ENCODE assay signal across 8 cellular contexts in the genomic region with DNA sequence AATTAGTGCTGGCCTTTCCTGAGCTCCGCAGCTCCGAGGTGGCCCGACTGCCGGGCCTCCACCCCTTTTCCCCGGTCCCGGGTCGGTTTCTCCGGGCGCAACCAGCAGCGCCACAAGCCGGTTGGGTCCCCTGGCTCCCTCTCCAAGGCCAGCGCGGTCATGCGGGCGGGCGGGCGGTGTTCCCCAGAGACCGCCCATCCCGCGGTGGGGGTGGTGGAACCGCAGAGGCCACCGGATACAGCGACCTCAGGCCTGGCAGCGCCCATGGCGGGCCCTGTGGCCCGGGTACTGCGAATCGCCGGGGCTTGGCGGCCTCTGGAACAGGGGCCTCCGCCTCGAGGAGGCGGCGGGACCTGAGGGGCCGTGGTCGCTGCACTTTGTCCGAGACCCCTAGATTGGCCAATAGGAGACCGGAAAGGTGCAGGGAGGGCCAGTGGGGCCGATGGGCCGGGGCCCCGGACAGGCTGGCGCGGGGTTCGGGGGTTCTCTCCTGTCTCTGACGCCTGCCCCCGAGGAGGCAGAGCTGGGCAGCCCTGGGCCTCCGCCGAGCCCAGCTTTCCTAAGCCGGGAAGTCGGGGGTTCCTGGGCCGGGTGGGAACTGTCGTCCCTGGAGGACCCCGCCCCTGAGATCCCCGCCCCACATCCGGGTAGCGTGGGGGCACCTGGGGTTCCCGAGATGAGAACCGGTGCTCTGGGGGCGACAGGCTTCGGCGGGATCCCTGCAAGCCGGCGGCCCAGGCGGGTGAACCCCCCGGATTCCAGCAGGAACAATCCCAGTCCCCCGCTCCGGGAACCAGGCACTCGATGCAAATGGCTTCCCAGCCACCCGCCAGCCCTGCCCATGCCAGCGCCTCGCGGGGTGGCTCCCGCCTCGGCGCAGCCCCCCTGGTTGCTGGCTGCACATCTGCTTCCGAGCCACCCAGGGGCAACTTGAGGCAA.
DNase-seq lines count a peak whose midpoint lies in the region; ATAC-seq and TF ChIP-seq lines count a peak whose summit lies in the region.

No MANE protein-coding gene starts in this region.

- H2AFZ ChIP-seq in GM23248, result peak overlapping the region; percentile 80

- peak; percentile 57 to 70 for TF ChIP-seq RAD21 in liver (IDR thresholded peaks at IDR 0.05)

- H3K36me3 Mint-ChIP-seq in CD4-positive, alpha-beta T cell (ENCODE audit: low read depth), result no peaks in the 10 kb centered on the region

- H3F3A ChIP-seq in GM23248 (ENCODE audit: insufficient read depth), result no peaks in the 10 kb centered on the region

- DNase-seq in CD4-positive, alpha-beta T cell, result peak in 2 of 10 experiments; percentile 4 to 5
- DNase-seq in GM23248 (peak; percentile 66), SKM-1 treated with dmso at 0.1 percent for 144 hours (lab: John Stamatoyannopoulos, UW; ENCODE audit: unreplicated experiment) (peak; percentile 17), ecto neural progenitor cell (ENCODE audit: low spot score) (peak; percentile 83), KBM-7 (no peak), NCI-H2171 treated with DMSO at 0.1 percent for 48 hours (lab: John Stamatoyannopoulos, UW) (no peak)
- peak; percentile 13 for DNase-seq in stimulated activated CD4-positive, alpha-beta T cell treated with anti-CD3 and anti-CD28 coated beads, Interleukin-4, amount 100 ng/mL, for 1 hour

- no peak for TF ChIP-seq CTCF in CD4-positive, alpha-beta T cell (IDR thresholded peaks at IDR 0.05)
- no peak for TF ChIP-seq CTCF in liver (IDR thresholded peaks at IDR 0.05; ENCODE audit: low read depth, low read length, missing input control)

- CTCF ChIA-PET in CD4-positive, alpha-beta T cell (lab: Charles Lee), result interaction anchor here (0.7 kb wide), 1 partner anchor 297 kb away, joined by 3 read pairs; no protein-coding TSS in a partner anchor

- H3K79me2 ChIP-seq in GM23248 (ENCODE audit: insufficient read depth), result no peaks in the 10 kb centered on the region

- H3K4me3 Mint-ChIP-seq in CD4-positive, alpha-beta T cell, result peak overlapping the region; percentile 82

- ATAC-seq in CD4-positive, alpha-beta T cell (ENCODE audit: poor library complexity), result no peak

- intact Hi-C loops in CD4-positive, alpha-beta T cell (cut with DNase I, micrococcal nuclease), result no loop called here

- peak overlapping the region; percentile 40 for H3K4me2 ChIP-seq in GM23248 (ENCODE audit: unreplicated experiment)

- H3K9me3 Mint-ChIP-seq in CD4-positive, alpha-beta T cell, result no peaks in the 10 kb centered on the region

- 4 to 6% methylated on average over 55 to 69 of the region's 76 CpGs for WGBS in GM23248 (ENCODE audit: low coverage in 1 of 2, low lambda C conversion rate in 2 of 2, missing lambda C conversion rate in 2 of 2), 2 experiments
- 12% methylated on average over 76 of the region's 76 CpGs for WGBS in liver

- H4K20me1 ChIP-seq in GM23248 (ENCODE audit: insufficient read depth), result no peaks in the 10 kb centered on the region

- in situ Hi-C loops in GM23248 (cut with MboI), result no loop called here
- in situ Hi-C loops in KBM-7 (cut with MboI; ENCODE audit: low pct_unique_long_range_greater_than_20kb, low sequenced_read_pairs), result no loop called here

- no peaks in the 10 kb centered on the region for H3K9me2 ChIP-seq in GM23248 (ENCODE audit: insufficient read depth)

- H3K4me1 ChIP-seq in GM23248 (ENCODE audit: insufficient read depth) (peaks cover 4% of the 10 kb centered on the region; the same call in 1 of the 2 replicates), liver (ENCODE audit: control insufficient read depth in 4 of 4, insufficient read depth in 4 of 4, low read length in 3 of 4) (peaks cover 0 to 13% (median 5%) of the 10 kb centered on the region in 4 donors)

- H3K27me3 ChIP-seq in CD4-positive, alpha-beta T cell (ENCODE audit: control insufficient read depth, insufficient read depth, low read length), result peaks cover 26% of the 10 kb centered on the region
- H3K27me3 ChIP-seq in GM23248 (replicated peaks; ENCODE audit: insufficient read depth) (no peaks in the 10 kb centered on the region), liver (ENCODE audit: control insufficient read depth in 4 of 4, insufficient read depth in 4 of 4, low read length in 3 of 4) (no peaks in the 10 kb centered on the region)

- H3K9ac ChIP-seq in GM23248 (peak overlapping the region; percentile 77), liver (ENCODE audit: low read depth in 1 of 2, low read length in 2 of 2) (peak overlapping the region in 1 of 2 donors; percentile 45)

- POLR2A ChIA-PET in CD4-positive, alpha-beta T cell (lab: Charles Lee), result no interaction called here

- H3K27me3 Mint-ChIP-seq in CD4-positive, alpha-beta T cell, result peaks cover 60% of the 10 kb centered on the region

- no peak overlapping the region for H3K27ac ChIP-seq in CD4-positive, alpha-beta T cell (ENCODE audit: low read depth, low read length)
- H3K27ac ChIP-seq in GM23248, result no peak overlapping the region
- H3K27ac ChIP-seq in liver (ENCODE audit: low read depth in 1 of 2, low read length in 2 of 2), result peak overlapping the region in 1 of 2 donors; percentile 45

- H3K4me1 Mint-ChIP-seq in CD4-positive, alpha-beta T cell (ENCODE audit: low read depth), result peaks cover 11% of the 10 kb centered on the region

- no peaks in the 10 kb centered on the region for H3K9me3 ChIP-seq in CD4-positive, alpha-beta T cell (ENCODE audit: control insufficient read depth, low read length)
- H3K9me3 ChIP-seq in GM23248 (ENCODE audit: low read depth), result no peaks in the 10 kb centered on the region
- no peaks in the 10 kb centered on the region for H3K9me3 ChIP-seq in liver (ENCODE audit: control insufficient read depth in 4 of 4, low read length in 3 of 4)

- H3K4me3 ChIP-seq in GM23248 (peak overlapping the region; percentile 71), liver (ENCODE audit: low read depth in 1 of 3, low read length in 3 of 3) (peak overlapping the region; percentile 35 to 71 (median 58))

- no peaks in the 10 kb centered on the region for H3K36me3 ChIP-seq in GM23248 (ENCODE audit: low read depth)
- H3K36me3 ChIP-seq in liver (ENCODE audit: control insufficient read depth in 4 of 4, insufficient read depth in 3 of 4, low read depth in 1 of 4, low read length in 3 of 4), result no peaks in the 10 kb centered on the region

- H3K27ac Mint-ChIP-seq in CD4-positive, alpha-beta T cell, result no peak overlapping the region

TF ChIP-seq in liver, 16 proteins besides CTCF, POLR2A, EP300 and RAD21:
- TF ChIP-seq RXRA (IDR thresholded peaks at IDR 0.05), result peak; percentile 9 to 29
- TF ChIP-seq HNF4A (conservative IDR thresholded peaks at IDR 0.05), result peak in 1 of 2 donors; percentile 7
- peak; percentile 16 for TF ChIP-seq HNF4G (IDR thresholded peaks at IDR 0.05)
- TF ChIP-seq, protein P1, sequence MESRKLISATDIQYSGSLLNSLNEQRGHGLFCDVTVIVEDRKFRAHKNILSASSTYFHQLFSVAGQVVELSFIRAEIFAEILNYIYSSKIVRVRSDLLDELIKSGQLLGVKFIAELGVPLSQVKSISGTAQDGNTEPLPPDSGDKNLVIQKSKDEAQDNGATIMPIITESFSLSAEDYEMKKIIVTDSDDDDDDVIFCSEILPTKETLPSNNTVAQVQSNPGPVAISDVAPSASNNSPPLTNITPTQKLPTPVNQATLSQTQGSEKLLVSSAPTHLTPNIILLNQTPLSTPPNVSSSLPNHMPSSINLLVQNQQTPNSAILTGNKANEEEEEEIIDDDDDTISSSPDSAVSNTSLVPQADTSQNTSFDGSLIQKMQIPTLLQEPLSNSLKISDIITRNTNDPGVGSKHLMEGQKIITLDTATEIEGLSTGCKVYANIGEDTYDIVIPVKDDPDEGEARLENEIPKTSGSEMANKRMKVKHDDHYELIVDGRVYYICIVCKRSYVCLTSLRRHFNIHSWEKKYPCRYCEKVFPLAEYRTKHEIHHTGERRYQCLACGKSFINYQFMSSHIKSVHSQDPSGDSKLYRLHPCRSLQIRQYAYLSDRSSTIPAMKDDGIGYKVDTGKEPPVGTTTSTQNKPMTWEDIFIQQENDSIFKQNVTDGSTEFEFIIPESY (IDR thresholded peaks at IDR 0.05), result no peak
- no peak for TF ChIP-seq TAF1 (conservative IDR thresholded peaks at IDR 0.05)
- no peak for TF ChIP-seq FOXA1 (IDR thresholded peaks at IDR 0.05)
- TF ChIP-seq EGR1 (IDR thresholded peaks at IDR 0.05; ENCODE audit: low read depth in 2 of 2), result no peak
- TF ChIP-seq NR2F2 (IDR thresholded peaks at IDR 0.05), result peak; percentile 42
- no peak for TF ChIP-seq ATF3 (IDR thresholded peaks at IDR 0.05)
- peak; percentile 83 for TF ChIP-seq YY1 (IDR thresholded peaks at IDR 0.05)
- TF ChIP-seq REST (IDR thresholded peaks at IDR 0.05), result no peak
- no peak for TF ChIP-seq FOXA2 (IDR thresholded peaks at IDR 0.05)
- TF ChIP-seq SP1 (IDR thresholded peaks at IDR 0.05), result peak; percentile 43
TF ChIP-seq in liver: peak in this region for 6.

Comparison
In these comparisons a context has a peak if more than half of its experiments do, and no peak if none do; other contexts are left out.
1. DNase-seq: peak in GM23248 (single experiment), SKM-1 treated with dmso at 0.1 percent for 144 hours (single experiment), ecto neural progenitor cell (single experiment) and stimulated activated CD4-positive, alpha-beta T cell treated with anti-CD3 and anti-CD28 coated beads, Interleukin-4, amount 100 ng/mL, for 1 hour (single experiment); none in KBM-7 (single experiment) and NCI-H2171 treated with DMSO at 0.1 percent for 48 hours (single experiment).